Comparison of ENCODE assay signal across 13 cellular contexts in genomic region chr9:125470767-125471580, GRCh38.
"Had no signal": no experiment of that assay in that cellular context is flagged by ENCODE, and none has a peak within 500 bp of the region (broad histone marks: within the 10 kb centered on the region; RNA-seq: fewer than 3 reads in every experiment).

No MANE protein-coding gene starts in this region.

- DNase-seq: activated CD4-positive, alpha-beta T cell treated with anti-CD3 and anti-CD28 coated beads, Interleukin-2, amount 50 U/mL, for 4 hours; activated CD8-positive, alpha-beta memory T cell treated with anti-CD3 and anti-CD28 coated beads, Interleukin-2, amount 50 U/mL, for 4 hours; activated naive CD4-positive, alpha-beta T cell treated with Interleukin-2 at 50 U/mL for 16 hours; caudate nucleus; cortex of kidney; effector memory CD4-positive, alpha-beta T cell; naive B cell; nucleus accumbens; SK-N-SH; stimulated activated CD4-positive, alpha-beta T cell treated with anti-CD3 and anti-CD28 coated beads, Interleukin-12 subunit alpha, Interleukin-12 subunit beta, amount 100 ng/mL, for 4 hours; stimulated activated naive CD4-positive, alpha-beta T cell treated with Interleukin-2 at 50 U/mL for 16 hours; uterus had no signal

- H3K27me3 Mint-ChIP-seq: naive B cell had no signal

- H3K4me3 Mint-ChIP-seq: T-helper 1 cell treated with Interleukin-12 subunit alpha and Interleukin-12 subunit beta and Interleukin-4 antibody, amounts not matched to agents 30 μg/mL and 1 μg/mL, for 36 hours had no signal

- H3K9me3 Mint-ChIP-seq: naive B cell; T-helper 1 cell treated with Interleukin-12 subunit alpha and Interleukin-12 subunit beta and Interleukin-4 antibody, amounts not matched to agents 30 μg/mL and 1 μg/mL, for 36 hours had no signal

- H3K27ac Mint-ChIP-seq: T-helper 1 cell treated with Interleukin-12 subunit alpha and Interleukin-12 subunit beta and Interleukin-4 antibody, amounts not matched to agents 30 μg/mL and 1 μg/mL, for 36 hours had no signal
